Comparison of ENCODE assay signal across 32 cellular contexts in the genomic region with DNA sequence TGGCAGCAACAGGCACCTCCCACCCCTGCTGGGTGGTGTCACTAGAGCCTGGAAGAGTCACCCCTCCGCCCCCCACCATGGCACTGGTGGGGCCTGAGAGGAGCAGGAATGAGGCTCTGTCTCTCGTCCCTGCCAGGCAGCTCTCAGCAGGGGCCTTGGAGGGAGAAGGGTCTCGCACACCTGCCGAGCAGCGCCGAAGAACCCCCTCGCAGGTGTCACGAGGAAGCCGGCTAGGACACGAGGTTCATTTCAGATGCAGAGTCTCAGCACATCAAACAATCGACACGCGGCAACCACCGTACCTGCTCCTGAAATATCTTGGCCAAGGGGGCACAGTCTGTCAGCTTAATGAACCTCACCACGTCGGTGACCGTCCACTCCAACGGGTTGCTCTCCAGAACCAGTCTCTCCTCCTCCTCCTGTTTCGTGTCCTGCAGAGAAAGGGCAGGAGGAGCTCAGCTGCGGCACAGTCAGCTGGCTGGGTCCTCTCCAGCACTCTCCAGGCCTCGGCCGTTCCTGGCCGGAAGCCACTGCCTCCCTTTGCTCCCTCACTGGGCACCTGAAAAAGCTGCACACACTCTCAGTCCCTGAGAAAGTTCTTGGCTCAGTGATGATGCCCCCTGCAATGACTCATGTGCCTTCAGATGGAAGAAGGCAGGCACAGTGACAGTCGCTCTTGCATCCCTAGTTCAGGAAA.
DNase-seq lines count a peak whose midpoint lies in the region; ATAC-seq lines count a peak whose summit lies in the region.
"Had no signal": no experiment of that assay in that cellular context is flagged by ENCODE, and none has a peak within 500 bp of the region (broad histone marks: within the 10 kb centered on the region; RNA-seq: fewer than 3 reads in every experiment).

No MANE protein-coding gene starts in this region.

- no peak overlapping the region for H3K4me3 ChIP-seq in right cardiac atrium (ENCODE audit: low read length)
- H3K4me3 ChIP-seq: HAP-1, left lung, Peyer's patch, upper lobe of left lung had no signal

- no peaks in the 10 kb centered on the region for H3K4me1 ChIP-seq in right cardiac atrium (ENCODE audit: control insufficient read depth, insufficient read depth, low read length)
- H3K4me1 ChIP-seq: HAP-1, left lung, Peyer's patch, upper lobe of left lung had no signal

- peak; percentile 43 to 46 for ATAC-seq in right cardiac atrium
- ATAC-seq: left lung, WTC11 had no signal

- intact Hi-C loops in right cardiac atrium (cut with DNase I) = no loop called here

- no peaks in the 10 kb centered on the region for H3K27me3 ChIP-seq in right cardiac atrium (ENCODE audit: control insufficient read depth, insufficient read depth)
- H3K27me3 ChIP-seq: left lung, neutrophil, Peyer's patch, upper lobe of left lung had no signal

- no peaks in the 10 kb centered on the region for H3K9me3 ChIP-seq in right cardiac atrium (ENCODE audit: control insufficient read depth, low read length)
- H3K9me3 ChIP-seq: HAP-1, left lung, neutrophil, upper lobe of left lung had no signal

- no peak overlapping the region for H3K27ac ChIP-seq in right cardiac atrium (ENCODE audit: low read length)
- H3K27ac ChIP-seq in substantia nigra (ENCODE audit: low read depth, low read length, poor library complexity, severe bottlenecking) = no peak overlapping the region
- H3K27ac ChIP-seq: 22Rv1, HL-60, KMS-11, left lung, neutrophil, Peyer's patch, upper lobe of left lung had no signal

- 89% methylated on average over 24 of the region's 24 CpGs for WGBS in right cardiac atrium

- peak; percentile 36 for DNase-seq in NCI-H1092 treated with DMSO at 0.1 percent for 48 hours (lab: John Stamatoyannopoulos, UW)
- no peak for DNase-seq in NCI-H1092 (lab: John Stamatoyannopoulos, UW)
- DNase-seq in cerebellum (ENCODE audit: low spot score) = peak; percentile 49
- peak in 1 of 3 donors; percentile 60 for DNase-seq in right cardiac atrium
- peak in 36 of 49 donors; percentile 6 to 74 (median 40) for DNase-seq in substantia nigra (lab: John Stamatoyannopoulos, UW)
- DNase-seq in AG08396 (ENCODE audit: low spot score) = no peak
- no peak for DNase-seq in stimulated activated naive CD4-positive, alpha-beta T cell treated with Interleukin-2 at 50 U/mL for 16 hours (lab: John Stamatoyannopoulos, UW)
- DNase-seq in NCI-H1105 (lab: John Stamatoyannopoulos, UW) = no peak
- DNase-seq: activated CD4-positive, alpha-beta T cell treated with anti-CD3 and anti-CD28 coated beads, Interleukin-2, amount 10 ng/mL, durations not matched to agents 24 days and 14 days; activated T-cell treated with anti-CD3 and anti-CD28 coated beads, Interleukin-2, amount 50 U/mL, for 24 hours; Calu3; central memory CD4-positive, alpha-beta T cell; DMS79 treated with DMSO at 0.1 percent for 48 hours; GF-D8; islet precursor cell; left lung; MV-4-11; NCI-H1694; NCI-H446 treated with DMSO at 0.1 percent for 48 hours; NCI-H82; Peyer's patch; SIG-M5; stimulated activated CD4-positive, alpha-beta T cell treated with anti-CD3 and anti-CD28 coated beads, Interleukin-15, amount 100 ng/mL, for 24 hours; stimulated activated CD4-positive, alpha-beta T cell treated with anti-CD3 and anti-CD28 coated beads, Interleukin-4, amount 100 ng/mL, for 4 hours; T-helper 9 cell had no signal

Comparison
In these comparisons a context has a peak if more than half of its experiments do, and no peak if none do; other contexts are left out.
1. DNase-seq: peak in NCI-H1092 treated with DMSO at 0.1 percent for 48 hours (single experiment), cerebellum (single experiment) and substantia nigra (36 of 49); none in NCI-H1092 (single experiment), AG08396 (single experiment), stimulated activated naive CD4-positive, alpha-beta T cell treated with Interleukin-2 at 50 U/mL for 16 hours (single experiment) and NCI-H1105 (single experiment).